In genomic region chr7:151310578-151310977, GRCh38 we compare ENCODE assay signal across 9 cellular contexts. TPM values are rescaled to one million over a fixed set of nuclear protein-coding genes. Genes with fewer than 3 reads are reported as not detected.
DNase-seq lines count a peak whose midpoint lies in the region; ATAC-seq and TF ChIP-seq lines count a peak whose summit lies in the region.
"Had no signal": no experiment of that assay in that cellular context is flagged by ENCODE, and none has a peak within 500 bp of the region (broad histone marks: within the 10 kb centered on the region; RNA-seq: fewer than 3 reads in every experiment).

No MANE protein-coding gene starts in this region.

- no peak for DNase-seq in natural killer cell
- DNase-seq in natural killer cell treated with Interleukin-12 subunit alpha and Interleukin-12 subunit beta and Interleukin-15 and Interleukin-18, amount 100 ng/mL, for 72 hours (ENCODE audit: low spot score): no peak
- DNase-seq in fibroblast of mammary gland (ENCODE audit: low read depth): peak; percentile 40
- DNase-seq in upper lobe of right lung: no peak
- DNase-seq in uterus: no peak
- no peak for DNase-seq in stimulated activated CD4-positive, alpha-beta T cell treated with anti-CD3 and anti-CD28 coated beads, Interleukin-4, amount 100 ng/mL, for 4 hours
- DNase-seq: activated CD4-positive, alpha-beta T cell treated with anti-CD3 and anti-CD28 coated beads for 1 hour had no signal

- TF ChIP-seq POLR2A in uterus (IDR thresholded peaks at IDR 0.05): no peak

- H4K20me1 ChIP-seq in OCI-LY1 (ENCODE audit: insufficient read depth, low read length): no peaks in the 10 kb centered on the region

- ATAC-seq in natural killer cell (no peak), upper lobe of right lung (peak; percentile 44), HG03457 (IDR thresholded peaks at IDR 0.05; ENCODE audit: unreplicated experiment) (no peak)
- no peak for ATAC-seq in natural killer cell treated with Interleukin-12 subunit alpha and Interleukin-12 subunit beta and Interleukin-15 and Interleukin-18, amount 100 ng/mL, for 72 hours

- H3K9me3 ChIP-seq in OCI-LY1 (ENCODE audit: low read length) (peaks cover 6% of the 10 kb centered on the region; the same call in 1 of the 2 replicates), upper lobe of right lung (peaks cover 5% of the 10 kb centered on the region), uterus (no peaks in the 10 kb centered on the region)

- H3K27ac ChIP-seq in OCI-LY1 (ENCODE audit: low read depth, low read length, poor library complexity, severe bottlenecking) (no peak overlapping the region), upper lobe of right lung (no peak overlapping the region), uterus (no peak overlapping the region)

- H3K4me3 ChIP-seq in OCI-LY1 (ENCODE audit: low read depth, low read length, poor library complexity, severe bottlenecking): no peak overlapping the region
- H3K4me3 ChIP-seq in fibroblast of mammary gland (ENCODE audit: control insufficient read depth, low read depth, low read length): no peak overlapping the region
- H3K4me3 ChIP-seq in upper lobe of right lung: no peak overlapping the region
- H3K4me3 ChIP-seq in uterus: no peak overlapping the region

- peak; percentile 22 for TF ChIP-seq CTCF in natural killer cell (IDR thresholded peaks at IDR 0.05)
- peak; percentile 57 for TF ChIP-seq CTCF in OCI-LY1 (IDR thresholded peaks at IDR 0.05; ENCODE audit: low read length)
- TF ChIP-seq CTCF in fibroblast of mammary gland (conservative IDR thresholded peaks at IDR 0.05; ENCODE audit: control insufficient read depth, insufficient read depth, low read depth, low read length): peak; percentile 49
- peak; percentile 33 for TF ChIP-seq CTCF in upper lobe of right lung (IDR thresholded peaks at IDR 0.05)
- peak in 2 of 4 experiments; percentile 7 to 20 for TF ChIP-seq CTCF in uterus (IDR thresholded peaks at IDR 0.05)

- H2AFZ ChIP-seq in OCI-LY1 (ENCODE audit: low read length): no peak overlapping the region

- intact Hi-C loops in natural killer cell (cut with micrococcal nuclease): no loop called here
- intact Hi-C loops in upper lobe of right lung (cut with DNase I): no loop called here
- intact Hi-C loops in uterus (cut with DNase I; ENCODE audit: low total_unique reads): no loop called here

- H3K36me3 Mint-ChIP-seq in natural killer cell: no peaks in the 10 kb centered on the region
- no peaks in the 10 kb centered on the region for H3K36me3 Mint-ChIP-seq in natural killer cell treated with Interleukin-12 subunit alpha and Interleukin-12 subunit beta and Interleukin-15 and Interleukin-18, amount 100 ng/mL, for 72 hours

- H3K4me1 ChIP-seq in OCI-LY1 (ENCODE audit: insufficient read depth, low read length, severe bottlenecking): peaks cover 4% of the 10 kb centered on the region
- peaks cover 6% of the 10 kb centered on the region for H3K4me1 ChIP-seq in upper lobe of right lung
- H3K4me1 ChIP-seq in uterus: no peaks in the 10 kb centered on the region

- no peak overlapping the region for H3K27ac Mint-ChIP-seq in natural killer cell
- H3K27ac Mint-ChIP-seq in natural killer cell treated with Interleukin-12 subunit alpha and Interleukin-12 subunit beta and Interleukin-15 and Interleukin-18, amount 100 ng/mL, for 72 hours: no peak overlapping the region

- no peak overlapping the region for H3K4me2 ChIP-seq in OCI-LY1 (ENCODE audit: low read length)

- no peaks in the 10 kb centered on the region for H3K9me3 Mint-ChIP-seq in natural killer cell
- no peaks in the 10 kb centered on the region for H3K9me3 Mint-ChIP-seq in natural killer cell treated with Interleukin-12 subunit alpha and Interleukin-12 subunit beta and Interleukin-15 and Interleukin-18, amount 100 ng/mL, for 72 hours

- H3K9me2 ChIP-seq in OCI-LY1 (ENCODE audit: low read depth, low read length): no peaks in the 10 kb centered on the region

- no peak overlapping the region for H3K4me3 Mint-ChIP-seq in natural killer cell
- no peak overlapping the region for H3K4me3 Mint-ChIP-seq in natural killer cell treated with Interleukin-12 subunit alpha and Interleukin-12 subunit beta and Interleukin-15 and Interleukin-18, amount 100 ng/mL, for 72 hours

- H3K9ac ChIP-seq in OCI-LY1 (ENCODE audit: low read length): no peak overlapping the region

- no peaks in the 10 kb centered on the region for H3K36me3 ChIP-seq in OCI-LY1 (ENCODE audit: insufficient read depth, low read length)
- no peaks in the 10 kb centered on the region for H3K36me3 ChIP-seq in upper lobe of right lung
- H3K36me3 ChIP-seq in uterus: no peaks in the 10 kb centered on the region

- peaks cover 0 to 6% of the 10 kb centered on the region in 2 donors for H3K27me3 Mint-ChIP-seq in natural killer cell (ENCODE audit: low read depth in 2 of 2)
- peaks cover 0 to 8% of the 10 kb centered on the region in 2 donors for H3K27me3 Mint-ChIP-seq in natural killer cell treated with Interleukin-12 subunit alpha and Interleukin-12 subunit beta and Interleukin-15 and Interleukin-18, amount 100 ng/mL, for 72 hours

- H3K79me2 ChIP-seq in OCI-LY1 (ENCODE audit: insufficient read depth, low read length): no peaks in the 10 kb centered on the region

- no peaks in the 10 kb centered on the region for H3K27me3 ChIP-seq in OCI-LY1 (ENCODE audit: insufficient read depth, low read length)
- H3K27me3 ChIP-seq in upper lobe of right lung: no peaks in the 10 kb centered on the region
- no peaks in the 10 kb centered on the region for H3K27me3 ChIP-seq in uterus

- peaks cover 7 to 12% of the 10 kb centered on the region in 2 donors for H3K4me1 Mint-ChIP-seq in natural killer cell
- peaks cover 7 to 19% of the 10 kb centered on the region in 2 donors for H3K4me1 Mint-ChIP-seq in natural killer cell treated with Interleukin-12 subunit alpha and Interleukin-12 subunit beta and Interleukin-15 and Interleukin-18, amount 100 ng/mL, for 72 hours (ENCODE audit: low read depth in 2 of 2)

- peaks cover 2% of the 10 kb centered on the region for H3F3A ChIP-seq in OCI-LY1 (ENCODE audit: insufficient read depth, low read length)

RNA-seq across cellular contexts. Expression of gene NUB1, which starts 31.0 kb away (rescaled TPM):
- total RNA-seq in natural killer cell: 100 to 1,000 TPM; 110 to 113 (median 111) TPM
- total RNA-seq in natural killer cell treated with Interleukin-12 subunit alpha and Interleukin-12 subunit beta and Interleukin-15 and Interleukin-18, amount 100 ng/mL, for 72 hours: 10 to 100 TPM; 53.6 to 66.9 TPM
- total RNA-seq in upper lobe of right lung: 55.2 TPM
- 10 to 100 TPM; 27.9 to 51.1 (median 39.1) TPM for total RNA-seq in uterus
